In the genomic region with DNA sequence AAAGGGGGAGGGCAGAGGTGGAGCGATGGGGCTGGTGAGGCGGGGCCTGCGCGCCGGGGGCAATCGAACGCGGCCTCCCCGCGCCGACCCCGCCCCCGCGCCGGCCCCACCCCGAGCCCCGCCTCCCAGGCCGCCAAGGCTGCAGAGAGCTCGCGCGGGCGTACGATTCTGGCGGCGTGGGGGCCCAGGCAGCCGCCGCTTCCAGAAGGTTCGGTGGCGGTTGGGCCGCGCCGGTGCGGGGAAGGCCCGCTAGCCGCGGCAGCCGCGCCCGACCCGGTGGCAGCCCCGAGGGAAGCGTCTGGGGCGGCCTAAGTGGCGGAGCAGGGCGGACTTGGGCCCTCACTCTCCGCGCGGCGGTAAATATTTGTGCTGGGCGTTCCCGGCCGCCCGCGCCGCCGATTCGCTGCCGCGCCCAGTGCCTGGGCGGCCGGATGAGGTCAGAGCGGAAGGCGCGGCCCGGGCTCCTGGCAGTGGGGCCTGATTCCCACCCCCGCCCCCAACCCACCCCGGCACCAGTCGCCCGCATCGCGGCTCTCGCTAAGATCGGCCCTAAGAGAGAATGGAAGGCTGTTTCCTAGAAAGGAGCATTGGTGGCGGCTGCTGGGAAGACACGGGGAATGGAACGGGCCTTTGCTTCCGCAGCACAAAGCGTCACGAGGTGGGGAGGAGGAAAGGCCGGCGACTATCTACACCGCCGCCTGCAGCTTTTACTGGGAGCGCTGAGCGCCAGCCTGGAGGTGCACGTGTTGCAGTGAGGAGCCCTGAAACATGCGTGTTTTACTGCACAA, we compare ENCODE assay signal across 1 cellular context.
TF ChIP-seq lines count a peak whose summit lies in the region.

A gene with protein sequence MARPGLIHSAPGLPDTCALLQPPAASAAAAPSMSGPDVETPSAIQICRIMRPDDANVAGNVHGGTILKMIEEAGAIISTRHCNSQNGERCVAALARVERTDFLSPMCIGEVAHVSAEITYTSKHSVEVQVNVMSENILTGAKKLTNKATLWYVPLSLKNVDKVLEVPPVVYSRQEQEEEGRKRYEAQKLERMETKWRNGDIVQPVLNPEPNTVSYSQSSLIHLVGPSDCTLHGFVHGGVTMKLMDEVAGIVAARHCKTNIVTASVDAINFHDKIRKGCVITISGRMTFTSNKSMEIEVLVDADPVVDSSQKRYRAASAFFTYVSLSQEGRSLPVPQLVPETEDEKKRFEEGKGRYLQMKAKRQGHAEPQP (minus strand): TSS at position 368 of the 788 bp plus-strand sequence. CDS start 368 bp downstream, outside the sequence.

TF ChIP-seq in HepG2, 621 proteins besides CTCF, POLR2A, EP300 and RAD21 (continued from another document and continues in another):
- TF ChIP-seq RBM39 (IDR thresholded peaks at IDR 0.05; ENCODE audit: low read depth, low read length, poor library complexity, severe bottlenecking): no peak
- TF ChIP-seq, protein P1, sequence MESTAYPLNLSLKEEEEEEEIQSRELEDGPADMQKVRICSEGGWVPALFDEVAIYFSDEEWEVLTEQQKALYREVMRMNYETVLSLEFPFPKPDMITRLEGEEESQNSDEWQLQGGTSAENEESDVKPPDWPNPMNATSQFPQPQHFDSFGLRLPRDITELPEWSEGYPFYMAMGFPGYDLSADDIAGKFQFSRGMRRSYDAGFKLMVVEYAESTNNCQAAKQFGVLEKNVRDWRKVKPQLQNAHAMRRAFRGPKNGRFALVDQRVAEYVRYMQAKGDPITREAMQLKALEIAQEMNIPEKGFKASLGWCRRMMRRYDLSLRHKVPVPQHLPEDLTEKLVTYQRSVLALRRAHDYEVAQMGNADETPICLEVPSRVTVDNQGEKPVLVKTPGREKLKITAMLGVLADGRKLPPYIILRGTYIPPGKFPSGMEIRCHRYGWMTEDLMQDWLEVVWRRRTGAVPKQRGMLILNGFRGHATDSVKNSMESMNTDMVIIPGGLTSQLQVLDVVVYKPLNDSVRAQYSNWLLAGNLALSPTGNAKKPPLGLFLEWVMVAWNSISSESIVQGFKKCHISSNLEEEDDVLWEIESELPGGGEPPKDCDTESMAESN (CRISPR knock-in tag; conservative IDR thresholded peaks at IDR 0.05): peak; percentile 73
- TF ChIP-seq ZFYVE20 (CRISPR knock-in tag; IDR thresholded peaks at IDR 0.05; ENCODE audit: borderline replicate concordance, low read depth): no peak
- TF ChIP-seq, protein P2, sequence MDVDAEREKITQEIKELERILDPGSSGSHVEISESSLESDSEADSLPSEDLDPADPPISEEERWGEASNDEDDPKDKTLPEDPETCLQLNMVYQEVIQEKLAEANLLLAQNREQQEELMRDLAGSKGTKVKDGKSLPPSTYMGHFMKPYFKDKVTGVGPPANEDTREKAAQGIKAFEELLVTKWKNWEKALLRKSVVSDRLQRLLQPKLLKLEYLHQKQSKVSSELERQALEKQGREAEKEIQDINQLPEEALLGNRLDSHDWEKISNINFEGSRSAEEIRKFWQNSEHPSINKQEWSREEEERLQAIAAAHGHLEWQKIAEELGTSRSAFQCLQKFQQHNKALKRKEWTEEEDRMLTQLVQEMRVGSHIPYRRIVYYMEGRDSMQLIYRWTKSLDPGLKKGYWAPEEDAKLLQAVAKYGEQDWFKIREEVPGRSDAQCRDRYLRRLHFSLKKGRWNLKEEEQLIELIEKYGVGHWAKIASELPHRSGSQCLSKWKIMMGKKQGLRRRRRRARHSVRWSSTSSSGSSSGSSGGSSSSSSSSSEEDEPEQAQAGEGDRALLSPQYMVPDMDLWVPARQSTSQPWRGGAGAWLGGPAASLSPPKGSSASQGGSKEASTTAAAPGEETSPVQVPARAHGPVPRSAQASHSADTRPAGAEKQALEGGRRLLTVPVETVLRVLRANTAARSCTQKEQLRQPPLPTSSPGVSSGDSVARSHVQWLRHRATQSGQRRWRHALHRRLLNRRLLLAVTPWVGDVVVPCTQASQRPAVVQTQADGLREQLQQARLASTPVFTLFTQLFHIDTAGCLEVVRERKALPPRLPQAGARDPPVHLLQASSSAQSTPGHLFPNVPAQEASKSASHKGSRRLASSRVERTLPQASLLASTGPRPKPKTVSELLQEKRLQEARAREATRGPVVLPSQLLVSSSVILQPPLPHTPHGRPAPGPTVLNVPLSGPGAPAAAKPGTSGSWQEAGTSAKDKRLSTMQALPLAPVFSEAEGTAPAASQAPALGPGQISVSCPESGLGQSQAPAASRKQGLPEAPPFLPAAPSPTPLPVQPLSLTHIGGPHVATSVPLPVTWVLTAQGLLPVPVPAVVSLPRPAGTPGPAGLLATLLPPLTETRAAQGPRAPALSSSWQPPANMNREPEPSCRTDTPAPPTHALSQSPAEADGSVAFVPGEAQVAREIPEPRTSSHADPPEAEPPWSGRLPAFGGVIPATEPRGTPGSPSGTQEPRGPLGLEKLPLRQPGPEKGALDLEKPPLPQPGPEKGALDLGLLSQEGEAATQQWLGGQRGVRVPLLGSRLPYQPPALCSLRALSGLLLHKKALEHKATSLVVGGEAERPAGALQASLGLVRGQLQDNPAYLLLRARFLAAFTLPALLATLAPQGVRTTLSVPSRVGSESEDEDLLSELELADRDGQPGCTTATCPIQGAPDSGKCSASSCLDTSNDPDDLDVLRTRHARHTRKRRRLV (CRISPR knock-in tag; IDR thresholded peaks at IDR 0.05): no peak
- no peak for TF ChIP-seq CEBPB (IDR thresholded peaks at IDR 0.05; ENCODE audit: borderline replicate concordance, low read depth, low read length)
- TF ChIP-seq TP53 (CRISPR knock-in tag; conservative IDR thresholded peaks at IDR 0.05): no peak
- no peak for TF ChIP-seq NBN (conservative IDR thresholded peaks at IDR 0.05)
- TF ChIP-seq, protein P3, sequence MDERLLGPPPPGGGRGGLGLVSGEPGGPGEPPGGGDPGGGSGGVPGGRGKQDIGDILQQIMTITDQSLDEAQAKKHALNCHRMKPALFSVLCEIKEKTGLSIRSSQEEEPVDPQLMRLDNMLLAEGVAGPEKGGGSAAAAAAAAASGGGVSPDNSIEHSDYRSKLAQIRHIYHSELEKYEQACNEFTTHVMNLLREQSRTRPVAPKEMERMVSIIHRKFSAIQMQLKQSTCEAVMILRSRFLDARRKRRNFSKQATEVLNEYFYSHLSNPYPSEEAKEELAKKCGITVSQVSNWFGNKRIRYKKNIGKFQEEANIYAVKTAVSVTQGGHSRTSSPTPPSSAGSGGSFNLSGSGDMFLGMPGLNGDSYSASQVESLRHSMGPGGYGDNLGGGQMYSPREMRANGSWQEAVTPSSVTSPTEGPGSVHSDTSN (CRISPR knock-in tag; IDR thresholded peaks at IDR 0.05): no peak
- TF ChIP-seq ZBTB38 (CRISPR knock-in tag; IDR thresholded peaks at IDR 0.05): 0 out of 2 replicates have a peak, but pooled peaks have one; percentile 29
- TF ChIP-seq ZNF839 (CRISPR knock-in tag; IDR thresholded peaks at IDR 0.05; ENCODE audit: borderline replicate concordance): no peak
- TF ChIP-seq, protein P4, sequence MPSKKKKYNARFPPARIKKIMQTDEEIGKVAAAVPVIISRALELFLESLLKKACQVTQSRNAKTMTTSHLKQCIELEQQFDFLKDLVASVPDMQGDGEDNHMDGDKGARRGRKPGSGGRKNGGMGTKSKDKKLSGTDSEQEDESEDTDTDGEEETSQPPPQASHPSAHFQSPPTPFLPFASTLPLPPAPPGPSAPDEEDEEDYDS (CRISPR knock-in tag; IDR thresholded peaks at IDR 0.05): peak; percentile 68; the same call in 1 of the 2 replicates
- TF ChIP-seq BORCS8-MEF2B (CRISPR knock-in tag; IDR thresholded peaks at IDR 0.05): no peak
- no peak for TF ChIP-seq SMAD1 (CRISPR knock-in tag; IDR thresholded peaks at IDR 0.05; ENCODE audit: borderline replicate concordance, low read depth)
- no peak for TF ChIP-seq ZNF564 (CRISPR knock-in tag; IDR thresholded peaks at IDR 0.05)
- 0 out of 2 replicates have a peak, but pooled peaks have one; percentile 27 for TF ChIP-seq RFXAP (CRISPR knock-in tag; IDR thresholded peaks at IDR 0.05; ENCODE audit: borderline replicate concordance)
- TF ChIP-seq, protein P5, sequence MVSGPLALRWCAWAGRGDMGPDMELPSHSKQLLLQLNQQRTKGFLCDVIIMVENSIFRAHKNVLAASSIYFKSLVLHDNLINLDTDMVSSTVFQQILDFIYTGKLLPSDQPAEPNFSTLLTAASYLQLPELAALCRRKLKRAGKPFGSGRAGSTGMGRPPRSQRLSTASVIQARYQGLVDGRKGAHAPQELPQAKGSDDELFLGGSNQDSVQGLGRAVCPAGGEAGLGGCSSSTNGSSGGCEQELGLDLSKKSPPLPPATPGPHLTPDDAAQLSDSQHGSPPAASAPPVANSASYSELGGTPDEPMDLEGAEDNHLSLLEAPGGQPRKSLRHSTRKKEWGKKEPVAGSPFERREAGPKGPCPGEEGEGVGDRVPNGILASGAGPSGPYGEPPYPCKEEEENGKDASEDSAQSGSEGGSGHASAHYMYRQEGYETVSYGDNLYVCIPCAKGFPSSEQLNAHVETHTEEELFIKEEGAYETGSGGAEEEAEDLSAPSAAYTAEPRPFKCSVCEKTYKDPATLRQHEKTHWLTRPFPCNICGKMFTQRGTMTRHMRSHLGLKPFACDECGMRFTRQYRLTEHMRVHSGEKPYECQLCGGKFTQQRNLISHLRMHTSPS (CRISPR knock-in tag; IDR thresholded peaks at IDR 0.05; ENCODE audit: low read depth): no peak
- TF ChIP-seq, protein P6, sequence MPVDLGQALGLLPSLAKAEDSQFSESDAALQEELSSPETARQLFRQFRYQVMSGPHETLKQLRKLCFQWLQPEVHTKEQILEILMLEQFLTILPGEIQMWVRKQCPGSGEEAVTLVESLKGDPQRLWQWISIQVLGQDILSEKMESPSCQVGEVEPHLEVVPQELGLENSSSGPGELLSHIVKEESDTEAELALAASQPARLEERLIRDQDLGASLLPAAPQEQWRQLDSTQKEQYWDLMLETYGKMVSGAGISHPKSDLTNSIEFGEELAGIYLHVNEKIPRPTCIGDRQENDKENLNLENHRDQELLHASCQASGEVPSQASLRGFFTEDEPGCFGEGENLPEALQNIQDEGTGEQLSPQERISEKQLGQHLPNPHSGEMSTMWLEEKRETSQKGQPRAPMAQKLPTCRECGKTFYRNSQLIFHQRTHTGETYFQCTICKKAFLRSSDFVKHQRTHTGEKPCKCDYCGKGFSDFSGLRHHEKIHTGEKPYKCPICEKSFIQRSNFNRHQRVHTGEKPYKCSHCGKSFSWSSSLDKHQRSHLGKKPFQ (CRISPR knock-in tag; IDR thresholded peaks at IDR 0.05; ENCODE audit: insufficient replicate concordance): no peak
- TF ChIP-seq SPEN (CRISPR knock-in tag; IDR thresholded peaks at IDR 0.05; ENCODE audit: low read depth): peak; percentile 78
- TF ChIP-seq MIER2 (CRISPR knock-in tag; IDR thresholded peaks at IDR 0.05): no peak
- TF ChIP-seq ISL2 (CRISPR knock-in tag; IDR thresholded peaks at IDR 0.05): peak; percentile 25; the same call in 1 of the 2 replicates
- TF ChIP-seq TCF12 (IDR thresholded peaks at IDR 0.05): no peak
- TF ChIP-seq TCF12 (CRISPR knock-in tag; IDR thresholded peaks at IDR 0.05): no peak
- TF ChIP-seq EED (CRISPR knock-in tag; IDR thresholded peaks at IDR 0.05): no peak
- TF ChIP-seq ZNF749 (CRISPR knock-in tag; IDR thresholded peaks at IDR 0.05; ENCODE audit: borderline replicate concordance): peak; percentile 61; the same call in 1 of the 2 replicates
- TF ChIP-seq, protein P7, sequence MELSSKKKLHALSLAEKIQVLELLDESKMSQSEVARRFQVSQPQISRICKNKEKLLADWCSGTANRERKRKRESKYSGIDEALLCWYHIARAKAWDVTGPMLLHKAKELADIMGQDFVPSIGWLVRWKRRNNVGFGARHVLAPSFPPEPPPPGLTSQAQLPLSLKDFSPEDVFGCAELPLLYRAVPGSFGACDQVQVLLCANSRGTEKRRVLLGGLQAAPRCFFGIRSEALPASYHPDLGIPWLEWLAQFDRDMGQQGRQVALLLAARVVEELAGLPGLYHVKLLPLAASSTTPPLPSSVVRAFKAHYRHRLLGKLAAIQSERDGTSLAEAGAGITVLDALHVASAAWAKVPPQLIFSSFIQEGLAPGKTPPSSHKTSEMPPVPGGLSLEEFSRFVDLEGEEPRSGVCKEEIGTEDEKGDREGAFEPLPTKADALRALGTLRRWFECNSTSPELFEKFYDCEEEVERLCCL (CRISPR knock-in tag; IDR thresholded peaks at IDR 0.05; ENCODE audit: borderline replicate concordance): no peak
- peak; percentile 76 for TF ChIP-seq HOXA3 (CRISPR knock-in tag; IDR thresholded peaks at IDR 0.05)
- TF ChIP-seq, protein P8, sequence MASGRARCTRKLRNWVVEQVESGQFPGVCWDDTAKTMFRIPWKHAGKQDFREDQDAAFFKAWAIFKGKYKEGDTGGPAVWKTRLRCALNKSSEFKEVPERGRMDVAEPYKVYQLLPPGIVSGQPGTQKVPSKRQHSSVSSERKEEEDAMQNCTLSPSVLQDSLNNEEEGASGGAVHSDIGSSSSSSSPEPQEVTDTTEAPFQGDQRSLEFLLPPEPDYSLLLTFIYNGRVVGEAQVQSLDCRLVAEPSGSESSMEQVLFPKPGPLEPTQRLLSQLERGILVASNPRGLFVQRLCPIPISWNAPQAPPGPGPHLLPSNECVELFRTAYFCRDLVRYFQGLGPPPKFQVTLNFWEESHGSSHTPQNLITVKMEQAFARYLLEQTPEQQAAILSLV (CRISPR knock-in tag; IDR thresholded peaks at IDR 0.05; ENCODE audit: borderline replicate concordance): peak; percentile 77; the same call in 1 of the 2 replicates
- TF ChIP-seq, protein P9, sequence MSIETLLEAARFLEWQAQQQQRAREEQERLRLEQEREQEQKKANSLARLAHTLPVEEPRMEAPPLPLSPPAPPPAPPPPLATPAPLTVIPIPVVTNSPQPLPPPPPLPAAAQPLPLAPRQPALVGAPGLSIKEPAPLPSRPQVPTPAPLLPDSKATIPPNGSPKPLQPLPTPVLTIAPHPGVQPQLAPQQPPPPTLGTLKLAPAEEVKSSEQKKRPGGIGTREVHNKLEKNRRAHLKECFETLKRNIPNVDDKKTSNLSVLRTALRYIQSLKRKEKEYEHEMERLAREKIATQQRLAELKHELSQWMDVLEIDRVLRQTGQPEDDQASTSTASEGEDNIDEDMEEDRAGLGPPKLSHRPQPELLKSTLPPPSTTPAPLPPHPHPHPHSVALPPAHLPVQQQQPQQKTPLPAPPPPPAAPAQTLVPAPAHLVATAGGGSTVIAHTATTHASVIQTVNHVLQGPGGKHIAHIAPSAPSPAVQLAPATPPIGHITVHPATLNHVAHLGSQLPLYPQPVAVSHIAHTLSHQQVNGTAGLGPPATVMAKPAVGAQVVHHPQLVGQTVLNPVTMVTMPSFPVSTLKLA (IDR thresholded peaks at IDR 0.05): peak; percentile 41; the same call in 1 of the 2 replicates
- TF ChIP-seq MED1 (CRISPR knock-in tag; IDR thresholded peaks at IDR 0.05): peak; percentile 41; the same call in 1 of the 2 replicates
- no peak for TF ChIP-seq HCFC1 (IDR thresholded peaks at IDR 0.05; ENCODE audit: low read depth, low read length)
- peak; percentile 41 for TF ChIP-seq SKI (IDR thresholded peaks at IDR 0.05; ENCODE audit: partially characterized antibody)
- TF ChIP-seq, protein P10, sequence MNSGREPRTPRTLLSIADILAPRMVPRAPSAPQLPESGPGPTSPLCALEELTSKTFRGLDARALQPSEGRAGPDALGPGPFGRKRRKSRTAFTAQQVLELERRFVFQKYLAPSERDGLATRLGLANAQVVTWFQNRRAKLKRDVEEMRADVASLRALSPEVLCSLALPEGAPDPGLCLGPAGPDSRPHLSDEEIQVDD (CRISPR knock-in tag; IDR thresholded peaks at IDR 0.05; ENCODE audit: borderline replicate concordance): no peak
- TF ChIP-seq, protein P11, sequence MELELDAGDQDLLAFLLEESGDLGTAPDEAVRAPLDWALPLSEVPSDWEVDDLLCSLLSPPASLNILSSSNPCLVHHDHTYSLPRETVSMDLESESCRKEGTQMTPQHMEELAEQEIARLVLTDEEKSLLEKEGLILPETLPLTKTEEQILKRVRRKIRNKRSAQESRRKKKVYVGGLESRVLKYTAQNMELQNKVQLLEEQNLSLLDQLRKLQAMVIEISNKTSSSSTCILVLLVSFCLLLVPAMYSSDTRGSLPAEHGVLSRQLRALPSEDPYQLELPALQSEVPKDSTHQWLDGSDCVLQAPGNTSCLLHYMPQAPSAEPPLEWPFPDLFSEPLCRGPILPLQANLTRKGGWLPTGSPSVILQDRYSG (CRISPR knock-in tag; IDR thresholded peaks at IDR 0.05): peak; percentile 48; the same call in 1 of the 2 replicates
- TF ChIP-seq MXD4 (CRISPR knock-in tag; IDR thresholded peaks at IDR 0.05): peak; percentile 59
- no peak for TF ChIP-seq ZNF121 (CRISPR knock-in tag; IDR thresholded peaks at IDR 0.05)
